In the genomic region with DNA sequence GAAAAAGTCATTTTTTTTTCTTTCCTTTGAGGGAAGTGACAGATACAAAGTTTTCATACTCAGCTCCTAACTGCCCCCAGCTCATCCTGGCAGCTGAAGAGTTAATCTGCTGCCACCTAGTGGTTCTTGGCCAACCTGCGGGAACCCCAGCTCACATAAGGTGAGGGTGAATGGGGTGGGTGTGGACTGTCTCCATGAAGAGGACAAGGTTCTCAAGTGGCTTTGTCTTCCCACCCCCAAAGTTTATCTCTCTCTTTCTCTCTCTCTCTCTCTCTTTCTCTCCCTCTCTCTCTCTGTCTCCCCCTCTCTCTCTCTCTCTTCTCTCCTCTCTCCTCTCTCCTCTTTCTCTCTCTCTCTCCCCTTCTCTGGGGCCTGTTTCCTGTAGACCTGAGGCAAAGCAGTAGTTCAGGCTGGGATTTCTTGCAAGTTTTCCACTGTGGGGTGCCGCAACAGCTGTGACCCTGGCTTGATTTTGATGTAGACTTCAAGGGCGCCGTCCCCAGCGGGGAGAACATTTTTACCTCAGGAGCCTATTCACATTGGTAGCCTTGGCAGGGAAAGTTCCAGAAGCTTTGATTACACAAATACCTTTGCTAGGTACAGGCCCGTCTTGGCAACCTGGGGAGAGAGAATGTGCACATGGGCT, we compare ENCODE assay signal across 8 cellular contexts.
A peak's percentile ranks its signal among the peaks of the same experiment; 100 is the strongest.
DNase-seq lines count a peak whose midpoint lies in the region; ATAC-seq and TF ChIP-seq lines count a peak whose summit lies in the region.

No MANE protein-coding gene starts in this region.

- H3K27ac ChIP-seq in HUES64 (ENCODE audit: low read depth, low read length) (peak overlapping the region; percentile 45; the same call in 1 of the 2 replicates), OCI-LY3 (ENCODE audit: low read length) (no peak overlapping the region), prostate gland (no peak overlapping the region)

- TF ChIP-seq CTCF in OCI-LY3 (IDR thresholded peaks at IDR 0.05; ENCODE audit: low read depth, low read length) (peak; percentile 71), prostate gland (IDR thresholded peaks at IDR 0.05) (peak in 2 of 4 experiments; percentile 50 to 65)

- no peak overlapping the region for H3K4me2 ChIP-seq in OCI-LY3 (ENCODE audit: low read length)

- no peaks in the 10 kb centered on the region for H4K20me1 ChIP-seq in OCI-LY3 (ENCODE audit: insufficient read depth, low read length)

- no peak overlapping the region for H2AFZ ChIP-seq in OCI-LY3 (ENCODE audit: low read depth, low read length)

- no peaks in the 10 kb centered on the region for H3K36me3 ChIP-seq in HUES64 (ENCODE audit: insufficient read depth, low read length)
- no peaks in the 10 kb centered on the region for H3K36me3 ChIP-seq in OCI-LY3 (replicated peaks; ENCODE audit: low read depth, low read length)
- H3K36me3 ChIP-seq in prostate gland = no peaks in the 10 kb centered on the region

- no peak for TF ChIP-seq POLR2A in prostate gland (IDR thresholded peaks at IDR 0.05)

- H3K4me3 ChIP-seq in HUES64 (ENCODE audit: low read length) (no peak overlapping the region), OCI-LY3 (ENCODE audit: low read length) (no peak overlapping the region), prostate gland (no peak overlapping the region)

- H3K9ac ChIP-seq in HUES64 (ENCODE audit: low read depth, low read length) (no peak overlapping the region), OCI-LY3 (ENCODE audit: low read length) (no peak overlapping the region)

- H3K27me3 ChIP-seq in HUES64 (ENCODE audit: insufficient read depth, low read length) (no peaks in the 10 kb centered on the region), OCI-LY3 (ENCODE audit: low read depth, low read length) (no peaks in the 10 kb centered on the region), prostate gland (replicated peaks; ENCODE audit: insufficient read depth) (no peaks in the 10 kb centered on the region)

- H3K9me3 ChIP-seq in HUES64 (ENCODE audit: insufficient read depth, low read depth, low read length) = no peaks in the 10 kb centered on the region
- H3K9me3 ChIP-seq in OCI-LY3 (ENCODE audit: insufficient read depth, low read length) = no peaks in the 10 kb centered on the region
- H3K9me3 ChIP-seq in prostate gland = no peaks in the 10 kb centered on the region

- H3K79me2 ChIP-seq in OCI-LY3 (ENCODE audit: low read length) = no peaks in the 10 kb centered on the region

- ATAC-seq in GM21529 (IDR thresholded peaks at IDR 0.05; ENCODE audit: unreplicated experiment) = peak; percentile 98

- intact Hi-C loops in prostate gland (cut with DNase I) (no loop called here), posterior vena cava (cut with DNase I) (no loop called here)

- DNase-seq in DMS153 treated with DMSO at 0.1 percent for 48 hours (lab: John Stamatoyannopoulos, UW; ENCODE audit: unreplicated experiment) (peak; percentile 20), fibroblast of the conjunctiva (ENCODE audit: low read depth) (peak; percentile 65), prostate gland (ENCODE audit: low spot score) (peak; percentile 46), posterior vena cava (ENCODE audit: low spot score) (no peak)
- peak; percentile 47 for DNase-seq in activated T-cell treated with anti-CD3 and anti-CD28 coated beads, Interleukin-2, amount 50 U/mL, for 1 hour

- H3K4me1 ChIP-seq in HUES64 (ENCODE audit: insufficient read depth, low read length) (peaks cover 18% of the 10 kb centered on the region), OCI-LY3 (ENCODE audit: low read length) (no peaks in the 10 kb centered on the region), prostate gland (replicated peaks) (no peaks in the 10 kb centered on the region)

- 22% methylated on average over 6 of the region's 6 CpGs for WGBS in HUES64
- 66% methylated on average over 6 of the region's 6 CpGs for WGBS in prostate gland
